ENCODE assay signal across 9 cellular contexts in the genomic region with DNA sequence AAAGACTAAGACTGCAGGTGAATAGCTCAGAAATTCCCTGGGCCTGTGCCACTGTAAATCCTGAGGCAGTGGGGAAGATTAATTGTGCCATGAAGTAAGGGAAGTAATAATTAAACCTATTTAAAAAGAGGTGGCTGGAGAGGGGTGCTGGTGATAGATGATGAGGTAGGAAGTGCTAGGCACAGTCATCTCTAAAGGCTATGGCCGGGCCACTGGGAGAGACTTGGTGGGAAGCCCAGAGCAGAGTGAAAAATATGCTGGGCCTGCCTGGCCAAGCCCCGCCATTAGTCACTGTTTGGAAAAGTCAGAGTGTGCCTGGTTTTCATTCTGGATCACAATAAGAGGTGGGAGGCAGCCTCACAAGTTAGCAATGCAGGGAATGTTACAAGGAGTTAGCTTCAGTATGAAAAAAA.
DNase-seq lines count a peak whose midpoint lies in the region; TF ChIP-seq lines count a peak whose summit lies in the region.
"Had no signal": no experiment of that assay in that cellular context is flagged by ENCODE, and none has a peak within 500 bp of the region (broad histone marks: within the 10 kb centered on the region; RNA-seq: fewer than 3 reads in every experiment).

No MANE protein-coding gene starts in this region.

- H3K4me3 ChIP-seq in adipocyte (ENCODE audit: low read length) (peak overlapping the region; percentile 12), cardiac muscle cell (no peak overlapping the region)

- H3K27me3 ChIP-seq in adipocyte (replicated peaks; ENCODE audit: control insufficient read depth, insufficient read depth, low read length) = no peaks in the 10 kb centered on the region
- H3K27me3 ChIP-seq in cardiac muscle cell = no peaks in the 10 kb centered on the region

- peak overlapping the region; percentile 55 for H3K27ac ChIP-seq in cardiac muscle cell

- no peak for TF ChIP-seq CTCF in cardiac muscle cell (IDR thresholded peaks at IDR 0.05; ENCODE audit: low read depth, low read length)

- H3K4me1 ChIP-seq in adipocyte (ENCODE audit: control insufficient read depth, insufficient read depth, low read length) (peaks cover 71% of the 10 kb centered on the region), cardiac muscle cell (ENCODE audit: low read depth) (peaks cover 21% of the 10 kb centered on the region)

- H3K36me3 ChIP-seq in adipocyte (ENCODE audit: control insufficient read depth, insufficient read depth, low read length, severe bottlenecking) (no peaks in the 10 kb centered on the region), cardiac muscle cell (no peaks in the 10 kb centered on the region)

- peak overlapping the region; percentile 63 for H3K9ac ChIP-seq in adipocyte (ENCODE audit: low read length)

- H3K9me3 ChIP-seq in adipocyte (ENCODE audit: control insufficient read depth, low read length) (no peaks in the 10 kb centered on the region), cardiac muscle cell (ENCODE audit: low read depth) (no peaks in the 10 kb centered on the region)

- DNase-seq in GM03348 (ENCODE audit: low spot score) = peak; percentile 86
- peak; percentile 90 for DNase-seq in adipocyte (ENCODE audit: low read depth)
- peak; percentile 27 to 90 for DNase-seq in cardiac muscle cell (ENCODE audit: low read depth in 1 of 2, low spot score in 1 of 2)
- DNase-seq in renal cortical epithelial cell (ENCODE audit: low read depth) = peak; percentile 95
- no peak for DNase-seq in activated T-cell treated with anti-CD3 and anti-CD28 coated beads, Interleukin-2, amount 50 U/mL, for 48 hours
- no peak for DNase-seq in GF-D8 (lab: John Stamatoyannopoulos, UW)
- DNase-seq in activated CD8-positive, alpha-beta memory T cell treated with anti-CD3 and anti-CD28 coated beads for 24 hours = no peak
- no peak for DNase-seq in activated CD4-positive, alpha-beta T cell treated with anti-CD3 and anti-CD28 coated beads for 4 hours
- DNase-seq: KG1 had no signal

Comparison
In these comparisons a context has a peak if more than half of its experiments do, and no peak if none do; other contexts are left out.
1. DNase-seq: peak in GM03348 (single experiment), adipocyte (single experiment), cardiac muscle cell (2 of 2) and renal cortical epithelial cell (single experiment); none in activated T-cell treated with anti-CD3 and anti-CD28 coated beads, Interleukin-2, amount 50 U/mL, for 48 hours (0 of 2), GF-D8 (single experiment), activated CD8-positive, alpha-beta memory T cell treated with anti-CD3 and anti-CD28 coated beads for 24 hours (single experiment) and activated CD4-positive, alpha-beta T cell treated with anti-CD3 and anti-CD28 coated beads for 4 hours (0 of 2).